ENCODE assay signal across 8 cellular contexts in the genomic region with DNA sequence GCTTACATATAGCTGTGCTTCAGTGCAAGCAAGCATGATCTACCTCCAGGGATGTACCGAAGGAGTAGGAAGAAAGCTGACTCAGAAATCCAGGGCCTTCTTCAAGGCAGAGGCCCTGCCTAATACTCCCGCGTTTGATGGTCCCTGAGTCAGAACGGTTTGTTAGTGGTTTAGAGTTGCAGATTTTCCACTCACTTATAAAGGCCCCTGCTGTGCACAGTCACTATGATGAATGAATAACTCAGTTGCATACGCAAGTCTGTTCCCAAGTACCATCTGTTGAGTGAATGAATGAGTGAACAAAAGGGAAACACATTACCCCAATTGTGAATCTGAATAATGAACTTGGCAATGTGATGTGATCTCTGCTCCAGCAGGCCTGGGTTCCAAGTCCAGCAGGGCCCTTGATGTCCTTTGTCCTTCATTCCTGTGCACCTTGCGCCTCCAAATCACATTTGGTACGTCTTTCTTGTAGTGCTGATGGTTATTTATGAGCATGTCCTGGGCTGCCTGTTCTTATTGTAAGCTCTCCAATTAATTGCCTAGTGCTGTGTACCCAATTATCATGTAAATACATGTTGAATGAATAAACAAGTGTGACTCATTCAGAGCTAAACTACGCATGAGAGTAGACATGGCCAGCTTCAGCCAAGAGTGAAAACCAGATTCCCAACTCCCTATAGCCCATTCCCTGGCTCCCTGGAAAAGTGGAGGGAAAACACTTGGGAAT.
A peak's percentile ranks its signal among the peaks of the same experiment; 100 is the strongest.
DNase-seq lines count a peak whose midpoint lies in the region; ATAC-seq and TF ChIP-seq lines count a peak whose summit lies in the region.
"Had no signal": no experiment of that assay in that cellular context is flagged by ENCODE, and none has a peak within 500 bp of the region (broad histone marks: within the 10 kb centered on the region; RNA-seq: fewer than 3 reads in every experiment).

No MANE protein-coding gene starts in this region.

- no TSS peak for BruUV-seq in HCT116 (replicated peaks; lab: Mats Ljungman, UMichigan)

- no peaks in the 10 kb centered on the region for H3K9me2 ChIP-seq in HCT116 (ENCODE audit: insufficient read depth)

- no peaks in the 10 kb centered on the region for H3K79me2 ChIP-seq in HCT116 (ENCODE audit: insufficient read depth, low read length)
- H3K79me2 ChIP-seq: parathyroid adenoma had no signal

- 52% methylated on average over 8 of the region's 8 CpGs for WGBS in prostate gland

- H3K4me3 ChIP-seq in HCT116 (replicated peaks in 1 of 2; ENCODE audit: low read depth in 1 of 2, low read length in 2 of 2) (no peak overlapping the region), prostate gland (no peak overlapping the region)

- H3K27ac ChIP-seq in HCT116 (ENCODE audit: low read depth, low read length) (peak overlapping the region; percentile 42), prostate gland (no peak overlapping the region)
- H3K27ac ChIP-seq: parathyroid adenoma had no signal

- no peak overlapping the region for H3K9ac ChIP-seq in HCT116 (ENCODE audit: low read length)
- H3K9ac ChIP-seq: parathyroid adenoma had no signal

- H3K4me2 ChIP-seq in HCT116 (ENCODE audit: low read length), result peak overlapping the region; percentile 42

- no peaks in the 10 kb centered on the region for H3K9me3 Mint-ChIP-seq in naive thymus-derived CD8-positive, alpha-beta T cell

- no peak overlapping the region for H3K4me3 Mint-ChIP-seq in naive thymus-derived CD8-positive, alpha-beta T cell

- TF ChIP-seq RAD21 in HCT116 (IDR thresholded peaks at IDR 0.05; ENCODE audit: low read depth), result no peak

- TF ChIP-seq POLR2A in HCT116 (IDR thresholded peaks at IDR 0.05; ENCODE audit: borderline replicate concordance, extremely low read depth, insufficient read depth, insufficient read length) (no peak), prostate gland (IDR thresholded peaks at IDR 0.05) (no peak)

- DNase-seq in HCT116 (ENCODE audit: low read depth, low spot score), result peak; percentile 48
- DNase-seq in NCI-H524 treated with DMSO at 0.1 percent for 48 hours (lab: John Stamatoyannopoulos, UW), result peak; percentile 57
- peak; percentile 90 for DNase-seq in fibroblast of gingiva (ENCODE audit: low read depth)
- DNase-seq in smooth muscle cell of the brain vasculature (ENCODE audit: low read depth, low spot score), result peak; percentile 88
- DNase-seq in prostate gland (ENCODE audit: low spot score), result no peak
- no peak for DNase-seq in naive thymus-derived CD8-positive, alpha-beta T cell

- RAD21 ChIA-PET in HCT116 (lab: Charles Lee; ENCODE audit: low non-redundant PET in 1 of 2, low total read pairs in 2 of 2, uncharacterized antibody in 2 of 2, unreplicated experiment in 2 of 2), result no interaction called here

- POLR2A ChIA-PET in HCT116 (lab: Charles Lee), result interaction anchor here (0.5 kb wide), 1 partner anchor 393 kb away, joined by 3 read pairs; no protein-coding TSS in a partner anchor
- POLR2A ChIA-PET in naive thymus-derived CD8-positive, alpha-beta T cell (lab: Charles Lee), result interaction anchor here (0.5 to 0.6 kb wide), 2 partner anchors 159 to 240 kb away, joined by 4 to 5 read pairs; no protein-coding TSS in a partner anchor

- H4K20me1 ChIP-seq in HCT116 (ENCODE audit: insufficient read depth), result no peaks in the 10 kb centered on the region

- peaks cover 0 to 18% (median 11%) of the 10 kb centered on the region in 3 donors for H3K36me3 Mint-ChIP-seq in naive thymus-derived CD8-positive, alpha-beta T cell

- no peak overlapping the region for H3K27ac Mint-ChIP-seq in naive thymus-derived CD8-positive, alpha-beta T cell

- no peak overlapping the region for H2AFZ ChIP-seq in HCT116 (ENCODE audit: low read depth, low read length, poor library complexity, severe bottlenecking)
- H2AFZ ChIP-seq: parathyroid adenoma had no signal

- H3K27me3 ChIP-seq in HCT116 (ENCODE audit: insufficient read depth, low read length) (no peaks in the 10 kb centered on the region), prostate gland (replicated peaks; ENCODE audit: insufficient read depth) (no peaks in the 10 kb centered on the region)

- intact Hi-C loops in HCT116 (cut with micrococcal nuclease) (no loop called here), prostate gland (cut with DNase I) (no loop called here)

- no peaks in the 10 kb centered on the region for H3K27me3 Mint-ChIP-seq in naive thymus-derived CD8-positive, alpha-beta T cell

- ATAC-seq in HCT116, result peak; percentile 52; the same call in 1 of the 2 replicates
- ATAC-seq in GM21576 (IDR thresholded peaks at IDR 0.05; ENCODE audit: unreplicated experiment), result no peak
- ATAC-seq in naive thymus-derived CD8-positive, alpha-beta T cell, result no peak

- H3K9me3 ChIP-seq in HCT116 (ENCODE audit: control insufficient read depth in 1 of 2, insufficient read depth in 1 of 2, low read depth in 1 of 2, low read length in 2 of 2) (no peaks in the 10 kb centered on the region), prostate gland (no peaks in the 10 kb centered on the region)

- TF ChIP-seq CTCF in HCT116 (IDR thresholded peaks at IDR 0.05 in 2 of 3, conservative IDR thresholded peaks at IDR 0.05 in 1 of 3; ENCODE audit: borderline replicate concordance in 1 of 3, insufficient read depth in 1 of 3, low read depth in 2 of 3, low read length in 2 of 3) (no peak), prostate gland (IDR thresholded peaks at IDR 0.05) (no peak)

- H3K36me3 ChIP-seq in HCT116 (ENCODE audit: control insufficient read depth in 1 of 2, insufficient read depth in 2 of 2, low read length in 2 of 2), result peaks cover 0 to 3% of the 10 kb centered on the region in 2 experiments; a peak in 1 of 4 replicates
- no peaks in the 10 kb centered on the region for H3K36me3 ChIP-seq in prostate gland

- H3K4me1 ChIP-seq in HCT116 (ENCODE audit: control insufficient read depth in 1 of 2, insufficient read depth in 2 of 2, low read length in 2 of 2) (peaks cover 24 to 33% of the 10 kb centered on the region in 2 experiments), prostate gland (replicated peaks) (no peaks in the 10 kb centered on the region)
- H3K4me1 ChIP-seq: parathyroid adenoma had no signal

- peaks cover 2 to 6% (median 5%) of the 10 kb centered on the region in 4 donors for H3K4me1 Mint-ChIP-seq in naive thymus-derived CD8-positive, alpha-beta T cell

- CTCF ChIA-PET in HCT116 (lab: Charles Lee), result interaction anchor here (0.7 to 3.1 kb wide), 5 partner anchors 10 to 284 kb away, joined by 3 to 22 read pairs (median 7); partner anchors contain the start of gene TMEM158

TF ChIP-seq in HCT116, 20 proteins besides CTCF, POLR2A, EP300 and RAD21:
- TF ChIP-seq FOSL1 (IDR thresholded peaks at IDR 0.05; ENCODE audit: low read depth) (peak; percentile 49; the same call in 1 of the 2 replicates), EGR1 (IDR thresholded peaks at IDR 0.05; ENCODE audit: low read depth) (no peak), ZNF274 (IDR thresholded peaks at IDR 0.05; ENCODE audit: low read depth, low read length) (no peak), CEBPB (IDR thresholded peaks at IDR 0.05; ENCODE audit: low read depth) (no peak), JUND (IDR thresholded peaks at IDR 0.05) (peak; percentile 41; the same call in 1 of the 2 replicates), SP1 (IDR thresholded peaks at IDR 0.05; ENCODE audit: low read depth) (0 out of 2 replicates have a peak, but pooled peaks have one; percentile 20)
- TF ChIP-seq, protein P1, sequence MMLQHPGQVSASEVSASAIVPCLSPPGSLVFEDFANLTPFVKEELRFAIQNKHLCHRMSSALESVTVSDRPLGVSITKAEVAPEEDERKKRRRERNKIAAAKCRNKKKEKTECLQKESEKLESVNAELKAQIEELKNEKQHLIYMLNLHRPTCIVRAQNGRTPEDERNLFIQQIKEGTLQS (IDR thresholded peaks at IDR 0.05), result no peak
TF ChIP-seq in HCT116: peak in this region for 3.

Comparison
In these comparisons a context has a peak if more than half of its experiments do, and no peak if none do; other contexts are left out.
1. DNase-seq: peak in HCT116 (single experiment), NCI-H524 treated with DMSO at 0.1 percent for 48 hours (single experiment), fibroblast of gingiva (single experiment) and smooth muscle cell of the brain vasculature (single experiment); none in prostate gland (single experiment) and naive thymus-derived CD8-positive, alpha-beta T cell (0 of 10).